Comparison of ENCODE assay signal across 1 cellular context in the genomic region with DNA sequence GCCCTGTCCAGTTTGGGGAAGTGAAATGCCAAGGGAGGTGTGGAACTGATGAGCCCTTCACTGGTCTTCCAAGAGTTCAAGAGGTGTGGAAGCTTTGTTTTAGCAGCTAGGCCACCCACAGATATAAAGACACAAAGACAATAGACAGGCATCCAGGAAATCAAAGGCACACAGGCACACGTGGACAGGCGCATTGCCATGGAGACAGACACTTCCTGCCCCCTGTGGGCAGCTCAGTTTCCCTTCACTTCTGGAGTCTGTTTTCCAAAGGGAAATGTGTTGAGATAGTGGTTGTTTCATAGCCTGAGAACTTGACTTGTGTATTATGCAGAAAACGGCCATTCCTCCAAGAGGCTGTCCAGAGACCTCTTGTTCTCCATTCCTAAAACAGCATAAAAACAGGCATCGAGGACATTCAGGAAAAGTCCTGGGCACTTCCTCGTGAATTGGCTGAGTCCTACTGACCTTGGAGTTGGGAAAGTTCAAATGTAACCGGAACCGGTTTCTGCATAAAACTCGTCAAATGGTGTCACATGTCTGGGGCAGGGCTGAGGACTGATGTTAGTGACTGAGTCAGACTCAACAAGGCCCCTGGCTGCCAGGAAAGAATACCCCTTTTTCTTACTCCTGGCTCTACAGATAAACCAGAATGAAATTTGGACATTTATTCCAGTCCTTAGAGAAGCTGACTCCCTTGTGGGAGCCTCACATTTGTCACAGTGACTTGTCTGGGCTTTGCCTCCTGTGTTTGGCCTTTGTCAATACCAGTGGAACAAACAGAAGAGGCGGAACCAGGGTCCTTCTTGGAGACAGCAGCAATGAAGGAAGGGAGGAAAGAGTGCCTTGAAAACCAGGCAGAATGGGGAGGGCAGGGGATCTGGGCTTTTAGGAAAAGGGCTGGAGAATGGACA.
A peak's percentile ranks its signal among the peaks of the same experiment; 100 is the strongest.
TF ChIP-seq lines count a peak whose summit lies in the region.

No MANE protein-coding gene starts in this region.

TF ChIP-seq in WTC11, 78 proteins besides CTCF, POLR2A, EP300 and RAD21 (continued from another document):
- TF ChIP-seq, protein P1, sequence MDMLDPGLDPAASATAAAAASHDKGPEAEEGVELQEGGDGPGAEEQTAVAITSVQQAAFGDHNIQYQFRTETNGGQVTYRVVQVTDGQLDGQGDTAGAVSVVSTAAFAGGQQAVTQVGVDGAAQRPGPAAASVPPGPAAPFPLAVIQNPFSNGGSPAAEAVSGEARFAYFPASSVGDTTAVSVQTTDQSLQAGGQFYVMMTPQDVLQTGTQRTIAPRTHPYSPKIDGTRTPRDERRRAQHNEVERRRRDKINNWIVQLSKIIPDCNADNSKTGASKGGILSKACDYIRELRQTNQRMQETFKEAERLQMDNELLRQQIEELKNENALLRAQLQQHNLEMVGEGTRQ (CRISPR knock-in tag; IDR thresholded peaks at IDR 0.05) = peak; percentile 82
- TF ChIP-seq, protein P2, sequence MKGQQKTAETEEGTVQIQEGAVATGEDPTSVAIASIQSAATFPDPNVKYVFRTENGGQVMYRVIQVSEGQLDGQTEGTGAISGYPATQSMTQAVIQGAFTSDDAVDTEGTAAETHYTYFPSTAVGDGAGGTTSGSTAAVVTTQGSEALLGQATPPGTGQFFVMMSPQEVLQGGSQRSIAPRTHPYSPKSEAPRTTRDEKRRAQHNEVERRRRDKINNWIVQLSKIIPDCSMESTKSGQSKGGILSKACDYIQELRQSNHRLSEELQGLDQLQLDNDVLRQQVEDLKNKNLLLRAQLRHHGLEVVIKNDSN (CRISPR knock-in tag; IDR thresholded peaks at IDR 0.05) = peak; percentile 80
- TF ChIP-seq CREM (CRISPR knock-in tag; IDR thresholded peaks at IDR 0.05) = no peak
TF ChIP-seq in WTC11: peak in this region for 3.
